In genomic region chr13:44873486-44873885, GRCh38 we compare ENCODE assay signal across 17 cellular contexts.
DNase-seq lines count a peak whose midpoint lies in the region; ATAC-seq and TF ChIP-seq lines count a peak whose summit lies in the region.
"Had no signal": no experiment of that assay in that cellular context is flagged by ENCODE, and none has a peak within 500 bp of the region (broad histone marks: within the 10 kb centered on the region; RNA-seq: fewer than 3 reads in every experiment).

No MANE protein-coding gene starts in this region.

- no peak overlapping the region for H3K4me3 Mint-ChIP-seq in T-helper 17 cell

- WGBS in mesenchymal stem cell = 89% methylated on average over 7 of the region's 7 CpGs
- WGBS in psoas muscle, 3 donors = 32 to 38% (median 34%) methylated on average over 7 of the region's 7 CpGs
- WGBS in aorta, 2 donors = 43 to 44% methylated on average over 7 of the region's 7 CpGs

- H2BK120ac ChIP-seq in mesenchymal stem cell (ENCODE audit: low read depth, low read length) = no peak overlapping the region

- H3K4me2 ChIP-seq in mesenchymal stem cell (ENCODE audit: low read length, poor library complexity, severe bottlenecking) = no peak overlapping the region
- H3K4me2 ChIP-seq: A549 had no signal

- intact Hi-C loops in left cardiac atrium (cut with DNase I) = loop anchor here in 1 of 2 donors (5.0 kb wide), 1 partner anchor 391 kb away; no protein-coding TSS in a partner anchor
- intact Hi-C loops in psoas muscle (cut with DNase I) = loop anchor here in 1 of 2 donors (5.0 kb wide), 2 partner anchors 44 to 296 kb away; partner anchors contain the start of gene TSC22D1
- intact Hi-C loops in aorta (cut with DNase I) = no loop called here

- no peak overlapping the region for H3K23ac ChIP-seq in mesenchymal stem cell (ENCODE audit: low read length in 2 of 2)

- H2BK12ac ChIP-seq in mesenchymal stem cell (ENCODE audit: low read length in 2 of 2) = peak overlapping the region; percentile 12 to 18

- no peak overlapping the region for H4K8ac ChIP-seq in mesenchymal stem cell (ENCODE audit: low read length)

- DNase-seq in T-helper 17 cell = no peak
- DNase-seq in left cardiac atrium = no peak
- DNase-seq in mesenchymal stem cell = no peak
- DNase-seq in psoas muscle = no peak
- no peak for DNase-seq in aorta
- DNase-seq: C1 segment of cervical spinal cord, DMS79 treated with DMSO at 0.1 percent for 48 hours, HCEC 1CT, KBM-7, NCI-H1436, NCI-H2029, NCI-H2171 treated with DMSO at 0.1 percent for 48 hours, NCI-H446 treated with DMSO at 0.1 percent for 48 hours, RPMI8226 had no signal

- peak overlapping the region; percentile 1 for H2AK5ac ChIP-seq in mesenchymal stem cell (ENCODE audit: low read length, severe bottlenecking)

- H3K27ac ChIP-seq in mesenchymal stem cell (ENCODE audit: low read length, poor library complexity, severe bottlenecking) = no peak overlapping the region
- H3K27ac ChIP-seq in psoas muscle = peak overlapping the region; percentile 21
- H3K27ac ChIP-seq in aorta (ENCODE audit: low read depth in 1 of 2, low read length in 2 of 2) = no peak overlapping the region
- H3K27ac ChIP-seq: A549 had no signal

- no peak overlapping the region for H3K4ac ChIP-seq in mesenchymal stem cell (ENCODE audit: low read depth in 1 of 2, low read length in 2 of 2)

- H3K36me3 Mint-ChIP-seq in T-helper 17 cell (ENCODE audit: low read depth) = peaks cover 2% of the 10 kb centered on the region

- H2BK5ac ChIP-seq in mesenchymal stem cell (ENCODE audit: low read depth, low read length, poor library complexity, severe bottlenecking) = peak overlapping the region; percentile 32

- no peaks in the 10 kb centered on the region for H3K79me1 ChIP-seq in mesenchymal stem cell (replicated peaks; ENCODE audit: low read length, poor library complexity, severe bottlenecking)

- H3K27ac Mint-ChIP-seq in T-helper 17 cell = peak overlapping the region; percentile 43

- H2BK15ac ChIP-seq in mesenchymal stem cell (ENCODE audit: low read depth, poor library complexity, severe bottlenecking) = no peak overlapping the region

- ATAC-seq in T-helper 17 cell (no peak), left cardiac atrium (peak; percentile 28 to 38), psoas muscle (peak in 3 of 4 donors; percentile 17 to 49 (median 22)), HG02623 (IDR thresholded peaks at IDR 0.05; ENCODE audit: unreplicated experiment) (no peak), HG03139 (IDR thresholded peaks at IDR 0.05; ENCODE audit: unreplicated experiment) (no peak), aorta (ENCODE audit: low FRiP score) (no peak)
- ATAC-seq: A549 had no signal

- H3K27me3 ChIP-seq in mesenchymal stem cell (ENCODE audit: control insufficient read depth in 1 of 2, insufficient read depth in 1 of 2, low read length in 2 of 2) (peaks cover 0 to 7% of the 10 kb centered on the region in 2 experiments), psoas muscle (ENCODE audit: insufficient read depth in 3 of 3, low read length in 2 of 3) (no peaks in the 10 kb centered on the region), aorta (ENCODE audit: control insufficient read depth in 1 of 2, insufficient read depth in 2 of 2, low read length in 1 of 2) (no peaks in the 10 kb centered on the region)

- H3K18ac ChIP-seq in mesenchymal stem cell (ENCODE audit: low read depth in 1 of 2, low read length in 2 of 2) = peak overlapping the region in 1 of 2 experiments; percentile 14

- no peak overlapping the region for H4K91ac ChIP-seq in mesenchymal stem cell (ENCODE audit: low read length)

- no peaks in the 10 kb centered on the region for H3K9me3 ChIP-seq in T-helper 17 cell (ENCODE audit: control insufficient read depth, low read length, poor library complexity, severe bottlenecking)
- peaks cover 6% of the 10 kb centered on the region for H3K9me3 ChIP-seq in mesenchymal stem cell (ENCODE audit: control insufficient read depth, low read length)
- H3K9me3 ChIP-seq in psoas muscle = no peaks in the 10 kb centered on the region
- H3K9me3 ChIP-seq in aorta (ENCODE audit: control insufficient read depth, low read length) = no peaks in the 10 kb centered on the region
- H3K9me3 ChIP-seq: A549 had no signal

- peak overlapping the region in 1 of 2 experiments; percentile 49 for H3K14ac ChIP-seq in mesenchymal stem cell (ENCODE audit: low read length in 2 of 2)

- H3K4me3 ChIP-seq in mesenchymal stem cell (ENCODE audit: insufficient read depth in 1 of 2, low read depth in 1 of 2, low read length in 2 of 2) (no peak overlapping the region), psoas muscle (no peak overlapping the region), aorta (ENCODE audit: low read length in 2 of 2) (no peak overlapping the region)
- H3K4me3 ChIP-seq: A549 had no signal

- peaks cover 35% of the 10 kb centered on the region for H3K27me3 Mint-ChIP-seq in T-helper 17 cell

- TF ChIP-seq CTCF in psoas muscle (IDR thresholded peaks at IDR 0.05) = no peak

- H3K36me3 ChIP-seq in mesenchymal stem cell (ENCODE audit: control insufficient read depth in 1 of 2, insufficient read depth in 2 of 2, low read depth in 1 of 2, low read length in 2 of 2) (peaks cover 0 to 3% of the 10 kb centered on the region in 2 experiments), psoas muscle (ENCODE audit: insufficient read depth in 1 of 2, low read depth in 1 of 2) (no peaks in the 10 kb centered on the region), aorta (ENCODE audit: control insufficient read depth in 1 of 2, insufficient read depth in 2 of 2, low read length in 1 of 2) (no peaks in the 10 kb centered on the region)

- H3K4me1 ChIP-seq in mesenchymal stem cell (ENCODE audit: control insufficient read depth, insufficient read depth, low read depth, low read length) (peaks cover 16% of the 10 kb centered on the region), psoas muscle (peaks cover 23% of the 10 kb centered on the region), aorta (ENCODE audit: control insufficient read depth in 1 of 2, insufficient read depth in 2 of 2, low read length in 2 of 2) (no peaks in the 10 kb centered on the region)
- H3K4me1 ChIP-seq: A549 had no signal

- no peak overlapping the region for H2AFZ ChIP-seq in mesenchymal stem cell (ENCODE audit: low read depth, low read length)

- H3K4me1 Mint-ChIP-seq in T-helper 17 cell = no peaks in the 10 kb centered on the region

- no peak overlapping the region for H3K9ac ChIP-seq in mesenchymal stem cell (ENCODE audit: low read length)

Comparison
In these comparisons a context has a peak if more than half of its experiments do, and no peak if none do; other contexts are left out.
1. ATAC-seq: peak in left cardiac atrium (2 of 2) and psoas muscle (3 of 4); none in T-helper 17 cell (single experiment), HG02623 (single experiment), HG03139 (single experiment) and aorta (single experiment).